Comparison of ENCODE assay signal across 18 cellular contexts in genomic region chr4:39312821-39313220, GRCh38. TPM values are rescaled to one million over a fixed set of nuclear protein-coding genes. Genes with fewer than 3 reads are reported as not detected.
DNase-seq lines count a peak whose midpoint lies in the region; ATAC-seq lines count a peak whose summit lies in the region.
"Had no signal": no experiment of that assay in that cellular context is flagged by ENCODE, and none has a peak within 500 bp of the region (broad histone marks: within the 10 kb centered on the region; RNA-seq: fewer than 3 reads in every experiment).

No MANE protein-coding gene starts in this region.

- peak; percentile 86 for DNase-seq in G401 (ENCODE audit: low spot score)
- DNase-seq in NCI-H69 (lab: John Stamatoyannopoulos, UW): peak; percentile 65
- DNase-seq in dermis microvascular lymphatic vessel endothelial cell (ENCODE audit: low read depth in 2 of 2): peak; percentile 60 to 61
- DNase-seq in DMS153 treated with DMSO at 0.1 percent for 48 hours (lab: John Stamatoyannopoulos, UW; ENCODE audit: unreplicated experiment): no peak
- DNase-seq: Calu3; CD4-positive, alpha-beta memory T cell; MV-4-11; NCI-H1417; NCI-H187; NCI-H446; NCI-H526 treated with DMSO at 0.1 percent for 48 hours had no signal

- H3K36me3 ChIP-seq in rectal smooth muscle tissue (ENCODE audit: control insufficient read depth, insufficient read depth, low read length): peaks cover 33% of the 10 kb centered on the region

- peak overlapping the region; percentile 18 for H3K27ac ChIP-seq in rectal smooth muscle tissue (ENCODE audit: low read depth, low read length)
- H3K27ac ChIP-seq: A549, BLaER1, KMS-11 had no signal

- no peak overlapping the region for H3K4me3 ChIP-seq in rectal smooth muscle tissue (ENCODE audit: low read length)
- H3K4me3 ChIP-seq: A549, BLaER1 had no signal

- no peaks in the 10 kb centered on the region for H3K4me1 ChIP-seq in rectal smooth muscle tissue (ENCODE audit: control insufficient read depth, insufficient read depth, low read length)
- H3K4me1 ChIP-seq: BLaER1 had no signal

- ATAC-seq in GM18873 (IDR thresholded peaks at IDR 0.05; ENCODE audit: low FRiP score, unreplicated experiment) (no peak), HG02678 (IDR thresholded peaks at IDR 0.05; ENCODE audit: unreplicated experiment) (no peak)
- ATAC-seq: A549, Right ventricle myocardium inferior had no signal

- H3K9ac ChIP-seq in rectal smooth muscle tissue (ENCODE audit: low read length): no peak overlapping the region
- H3K9ac ChIP-seq: BLaER1, KMS-11 had no signal

- in situ Hi-C loops in G401 (cut with HindIII; ENCODE audit: low sequenced_read_pairs): no loop called here

- no peaks in the 10 kb centered on the region for H3K27me3 ChIP-seq in rectal smooth muscle tissue (ENCODE audit: control insufficient read depth, insufficient read depth, low read length)
- H3K27me3 ChIP-seq: BLaER1 had no signal

RNA-seq across cellular contexts. Expression of gene RFC1, which starts 53.3 kb away (rescaled TPM):
- 91.8 and 119 TPM in 2 replicates for total RNA-seq in G401 (2014; rRNA removed; shearing (Covaris generic))
- 47.6 and 50.8 TPM in 2 replicates for total RNA-seq in dermis microvascular lymphatic vessel endothelial cell
